In the genomic region with DNA sequence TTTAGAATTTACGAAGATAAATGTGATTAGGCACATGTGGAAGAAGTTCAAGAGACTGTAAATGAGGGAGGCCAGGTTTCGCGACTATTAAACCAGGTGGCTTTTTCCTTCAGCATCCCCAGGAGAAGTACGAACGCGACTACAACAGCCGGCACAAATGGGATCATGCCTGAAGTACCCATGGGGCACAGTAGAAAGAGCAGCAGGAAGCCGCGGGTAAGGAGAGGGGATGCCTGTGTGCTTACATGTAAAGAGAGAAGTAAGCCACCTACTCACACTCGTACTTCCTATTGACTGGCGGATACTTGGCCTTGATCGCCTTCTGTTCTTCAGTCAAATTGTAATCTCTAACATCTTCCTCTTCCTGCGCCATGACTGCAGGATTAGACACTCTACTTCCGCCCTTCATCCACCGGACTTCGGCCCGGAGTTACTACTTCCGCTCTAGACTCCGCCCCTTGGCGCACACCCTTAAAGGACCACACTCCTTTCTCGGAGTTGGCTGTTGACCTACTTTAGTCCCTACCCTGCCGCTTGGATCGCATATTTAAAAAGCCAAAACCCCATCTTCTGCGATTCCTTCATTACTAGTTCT, we compare ENCODE assay signal across 1 cellular context.
A peak's percentile ranks its signal among the peaks of the same experiment; 100 is the strongest.
TF ChIP-seq lines count a peak whose summit lies in the region.

ZBTB8OS (minus strand) TSS at position 394 of the 595 bp plus-strand sequence; CDS start at position 373, 21 bp downstream.

TF ChIP-seq in K562, 482 proteins besides CTCF, POLR2A, EP300 and RAD21 (continued from another document):
- TF ChIP-seq SMAD2 (IDR thresholded peaks at IDR 0.05; ENCODE audit: low read depth, low read length) (no peak), CREM (IDR thresholded peaks at IDR 0.05; ENCODE audit: low read depth) (peak; percentile 91), NR2C1 (IDR thresholded peaks at IDR 0.05) (peak; percentile 84), NR2C1 (tag; IDR thresholded peaks at IDR 0.05) (no peak), ZNF507 (tag; conservative IDR thresholded peaks at IDR 0.05) (no peak), SRF (CRISPR knock-in tag; IDR thresholded peaks at IDR 0.05) (no peak), LCOR (CRISPR knock-in tag; IDR thresholded peaks at IDR 0.05) (0 out of 2 replicates have a peak, but pooled peaks have one; percentile 15), ZNF551 (CRISPR knock-in tag; IDR thresholded peaks at IDR 0.05) (no peak), ZMIZ1 (IDR thresholded peaks at IDR 0.05; ENCODE audit: low read depth in 2 of 2, low read length in 2 of 2) (0 out of 4 replicates have a peak, but pooled peaks of 1 of the 2 experiments have one; percentile 54), JUND (IDR thresholded peaks at IDR 0.05; ENCODE audit: borderline replicate concordance, low read depth, low read length) (peak; percentile 55; the same call in 1 of the 2 replicates), JUND (tag; IDR thresholded peaks at IDR 0.05; ENCODE audit: borderline replicate concordance, low read depth, low read length) (peak; percentile 48; the same call in 2 of the 3 replicates), CC2D1A (IDR thresholded peaks at IDR 0.05) (peak; percentile 68), MTA2 (IDR thresholded peaks at IDR 0.05; ENCODE audit: low read depth) (0 out of 2 replicates have a peak, but pooled peaks have one; percentile 5), GABPA (tag; conservative IDR thresholded peaks at IDR 0.05; ENCODE audit: low read depth) (peak; percentile 99), MTA3 (IDR thresholded peaks at IDR 0.05; ENCODE audit: borderline replicate concordance) (0 out of 2 replicates have a peak, but pooled peaks have one; percentile 11), PHB (CRISPR knock-in tag; IDR thresholded peaks at IDR 0.05) (no peak), CSDE1 (IDR thresholded peaks at IDR 0.05) (peak in 1 of 2 experiments; percentile 51; a peak in 2 of 4 replicates), NFATC3 (IDR thresholded peaks at IDR 0.05) (peak; percentile 88; the same call in 1 of the 2 replicates), PML (IDR thresholded peaks at IDR 0.05; ENCODE audit: low read length) (peak; percentile 36; the same call in 1 of the 2 replicates), SIX5 (IDR thresholded peaks at IDR 0.05; ENCODE audit: borderline replicate concordance in 1 of 2, insufficient read depth in 1 of 2, low read depth in 1 of 2, low read length in 2 of 2) (peak; percentile 34 to 61; a peak in 2 of 4 replicates), MAFF (IDR thresholded peaks at IDR 0.05; ENCODE audit: low read length) (0 out of 2 replicates have a peak, but pooled peaks have one; percentile 0), ZNF354B (CRISPR knock-in tag; IDR thresholded peaks at IDR 0.05) (no peak), GATAD2B (IDR thresholded peaks at IDR 0.05; ENCODE audit: borderline replicate concordance) (peak; percentile 70; the same call in 1 of the 2 replicates), ZBTB17 (CRISPR knock-in tag; IDR thresholded peaks at IDR 0.05) (no peak), YY1 (IDR thresholded peaks at IDR 0.05; ENCODE audit: borderline replicate concordance in 1 of 3, control insufficient read depth in 1 of 3, extremely low read depth in 1 of 3, insufficient read depth in 3 of 3, insufficient read length in 1 of 3, insufficient replicate concordance in 2 of 3, low read depth in 1 of 3, low read length in 2 of 3) (peak; percentile 58 to 88 (median 79)), RBBP5 (IDR thresholded peaks at IDR 0.05; ENCODE audit: borderline replicate concordance, insufficient read depth, low read length, poor library complexity, severe bottlenecking) (peak; percentile 44), SPI1 (IDR thresholded peaks at IDR 0.05; ENCODE audit: borderline replicate concordance, low read depth, low read length) (peak; percentile 90), XRCC3 (IDR thresholded peaks at IDR 0.05) (peak; percentile 72; the same call in 1 of the 2 replicates), NR0B1 (IDR thresholded peaks at IDR 0.05; ENCODE audit: partially characterized antibody) (no peak), PRMT5 (CRISPR knock-in tag; IDR thresholded peaks at IDR 0.05) (no peak), NFIC (IDR thresholded peaks at IDR 0.05) (peak; percentile 67)
- TF ChIP-seq, protein P1, sequence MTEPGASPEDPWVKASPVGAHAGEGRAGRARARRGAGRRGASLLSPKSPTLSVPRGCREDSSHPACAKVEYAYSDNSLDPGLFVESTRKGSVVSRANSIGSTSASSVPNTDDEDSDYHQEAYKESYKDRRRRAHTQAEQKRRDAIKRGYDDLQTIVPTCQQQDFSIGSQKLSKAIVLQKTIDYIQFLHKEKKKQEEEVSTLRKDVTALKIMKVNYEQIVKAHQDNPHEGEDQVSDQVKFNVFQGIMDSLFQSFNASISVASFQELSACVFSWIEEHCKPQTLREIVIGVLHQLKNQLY (CRISPR knock-in tag; conservative IDR thresholded peaks at IDR 0.05), result no peak
- TF ChIP-seq, protein P2, sequence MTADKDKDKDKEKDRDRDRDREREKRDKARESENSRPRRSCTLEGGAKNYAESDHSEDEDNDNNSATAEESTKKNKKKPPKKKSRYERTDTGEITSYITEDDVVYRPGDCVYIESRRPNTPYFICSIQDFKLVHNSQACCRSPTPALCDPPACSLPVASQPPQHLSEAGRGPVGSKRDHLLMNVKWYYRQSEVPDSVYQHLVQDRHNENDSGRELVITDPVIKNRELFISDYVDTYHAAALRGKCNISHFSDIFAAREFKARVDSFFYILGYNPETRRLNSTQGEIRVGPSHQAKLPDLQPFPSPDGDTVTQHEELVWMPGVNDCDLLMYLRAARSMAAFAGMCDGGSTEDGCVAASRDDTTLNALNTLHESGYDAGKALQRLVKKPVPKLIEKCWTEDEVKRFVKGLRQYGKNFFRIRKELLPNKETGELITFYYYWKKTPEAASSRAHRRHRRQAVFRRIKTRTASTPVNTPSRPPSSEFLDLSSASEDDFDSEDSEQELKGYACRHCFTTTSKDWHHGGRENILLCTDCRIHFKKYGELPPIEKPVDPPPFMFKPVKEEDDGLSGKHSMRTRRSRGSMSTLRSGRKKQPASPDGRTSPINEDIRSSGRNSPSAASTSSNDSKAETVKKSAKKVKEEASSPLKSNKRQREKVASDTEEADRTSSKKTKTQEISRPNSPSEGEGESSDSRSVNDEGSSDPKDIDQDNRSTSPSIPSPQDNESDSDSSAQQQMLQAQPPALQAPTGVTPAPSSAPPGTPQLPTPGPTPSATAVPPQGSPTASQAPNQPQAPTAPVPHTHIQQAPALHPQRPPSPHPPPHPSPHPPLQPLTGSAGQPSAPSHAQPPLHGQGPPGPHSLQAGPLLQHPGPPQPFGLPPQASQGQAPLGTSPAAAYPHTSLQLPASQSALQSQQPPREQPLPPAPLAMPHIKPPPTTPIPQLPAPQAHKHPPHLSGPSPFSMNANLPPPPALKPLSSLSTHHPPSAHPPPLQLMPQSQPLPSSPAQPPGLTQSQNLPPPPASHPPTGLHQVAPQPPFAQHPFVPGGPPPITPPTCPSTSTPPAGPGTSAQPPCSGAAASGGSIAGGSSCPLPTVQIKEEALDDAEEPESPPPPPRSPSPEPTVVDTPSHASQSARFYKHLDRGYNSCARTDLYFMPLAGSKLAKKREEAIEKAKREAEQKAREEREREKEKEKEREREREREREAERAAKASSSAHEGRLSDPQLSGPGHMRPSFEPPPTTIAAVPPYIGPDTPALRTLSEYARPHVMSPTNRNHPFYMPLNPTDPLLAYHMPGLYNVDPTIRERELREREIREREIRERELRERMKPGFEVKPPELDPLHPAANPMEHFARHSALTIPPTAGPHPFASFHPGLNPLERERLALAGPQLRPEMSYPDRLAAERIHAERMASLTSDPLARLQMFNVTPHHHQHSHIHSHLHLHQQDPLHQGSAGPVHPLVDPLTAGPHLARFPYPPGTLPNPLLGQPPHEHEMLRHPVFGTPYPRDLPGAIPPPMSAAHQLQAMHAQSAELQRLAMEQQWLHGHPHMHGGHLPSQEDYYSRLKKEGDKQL (CRISPR knock-in tag; IDR thresholded peaks at IDR 0.05; ENCODE audit: borderline replicate concordance), result no peak
